ENCODE assay signal across 7 cellular contexts in genomic region chr3:113231827-113232253, GRCh38. TPM values are rescaled to one million over a fixed set of nuclear protein-coding genes. Genes with fewer than 3 reads are reported as not detected.
DNase-seq lines count a peak whose midpoint lies in the region; ATAC-seq and TF ChIP-seq lines count a peak whose summit lies in the region.

No MANE protein-coding gene starts in this region.

- ATAC-seq in HG02623 (IDR thresholded peaks at IDR 0.05; ENCODE audit: unreplicated experiment) (no peak), GM21423 (IDR thresholded peaks at IDR 0.05; ENCODE audit: unreplicated experiment) (no peak)

- peak overlapping the region; percentile 43 for H3K4me3 Mint-ChIP-seq in HFFc6

- intact Hi-C loops in esophagus muscularis mucosa (cut with DNase I) = no loop called here

- H3K9me3 ChIP-seq in esophagus muscularis mucosa (no peaks in the 10 kb centered on the region), smooth muscle cell (replicated peaks; ENCODE audit: low read depth) (no peaks in the 10 kb centered on the region)

- H3K4me2 ChIP-seq in smooth muscle cell = peak overlapping the region; percentile 49

- WGBS in esophagus muscularis mucosa = 19% methylated on average over 1 of the region's 1 CpG
- WGBS in smooth muscle cell (ENCODE audit: low lambda C conversion rate) = 53% methylated on average over 1 of the region's 1 CpG

- H3K27ac Mint-ChIP-seq in HFFc6 = peak overlapping the region; percentile 95

- peaks cover 5% of the 10 kb centered on the region for H3K36me3 Mint-ChIP-seq in HFFc6 (ENCODE audit: low read depth)

- H3K27me3 Mint-ChIP-seq in HFFc6 (ENCODE audit: insufficient read depth) = no peaks in the 10 kb centered on the region; the same call in 1 of the 2 replicates

- TF ChIP-seq POLR2A in esophagus muscularis mucosa (IDR thresholded peaks at IDR 0.05; ENCODE audit: low read depth) = no peak

- DNase-seq in HFFc6 (peak; percentile 84), NCI-H510A (lab: John Stamatoyannopoulos, UW) (peak; percentile 48), esophagus muscularis mucosa (ENCODE audit: extremely low spot score) (no peak), smooth muscle cell (lab: John Stamatoyannopoulos, UW; ENCODE audit: unreplicated experiment) (no peak), MV-4-11 (lab: John Stamatoyannopoulos, UW) (no peak)

- peaks cover 18% of the 10 kb centered on the region for H3F3A ChIP-seq in smooth muscle cell (ENCODE audit: low read depth)

- peaks cover 54% of the 10 kb centered on the region for H3K4me1 Mint-ChIP-seq in HFFc6 (ENCODE audit: low read depth)

- peak overlapping the region; percentile 34 to 62 (median 52) for H3K27ac ChIP-seq in esophagus muscularis mucosa (replicated peaks in 1 of 4)
- peak overlapping the region; percentile 99 for H3K27ac ChIP-seq in smooth muscle cell (ENCODE audit: low read depth)

- H4K20me1 ChIP-seq in smooth muscle cell (ENCODE audit: low read depth) = peaks cover 17% of the 10 kb centered on the region

- TF ChIP-seq CTCF in HFFc6 (IDR thresholded peaks at IDR 0.05) (no peak), esophagus muscularis mucosa (IDR thresholded peaks at IDR 0.05) (no peak), smooth muscle cell (IDR thresholded peaks at IDR 0.05; ENCODE audit: borderline replicate concordance, insufficient read depth, poor library complexity, severe bottlenecking) (no peak)

- TF ChIP-seq EP300 in esophagus muscularis mucosa (IDR thresholded peaks at IDR 0.05) = no peak

- H3K4me1 ChIP-seq in esophagus muscularis mucosa (peaks cover 14 to 83% (median 82%) of the 10 kb centered on the region in 4 donors), smooth muscle cell (ENCODE audit: low read depth) (peaks cover 44% of the 10 kb centered on the region)

- H3K9ac ChIP-seq in smooth muscle cell (ENCODE audit: low read depth) = peak overlapping the region; percentile 88

- H3K36me3 ChIP-seq in esophagus muscularis mucosa (no peaks in the 10 kb centered on the region), smooth muscle cell (ENCODE audit: low read depth) (no peaks in the 10 kb centered on the region)

- H2AFZ ChIP-seq in smooth muscle cell (ENCODE audit: low read depth) = no peak overlapping the region

- H3K4me3 ChIP-seq in esophagus muscularis mucosa = no peak overlapping the region
- H3K4me3 ChIP-seq in smooth muscle cell = no peak overlapping the region

- H3K27me3 ChIP-seq in esophagus muscularis mucosa (no peaks in the 10 kb centered on the region), smooth muscle cell (ENCODE audit: low read depth) (no peaks in the 10 kb centered on the region)

- H3K79me2 ChIP-seq in smooth muscle cell (ENCODE audit: low read depth) = no peaks in the 10 kb centered on the region

- H3K9me3 Mint-ChIP-seq in HFFc6 = no peaks in the 10 kb centered on the region

RNA-seq across cellular contexts. Expression of gene BOC, which starts 20.5 kb away (rescaled TPM):
- 10 to 100 TPM in 4 of 6 experiments, 1 to 10 TPM in 2; 7.0 to 15.1 (median 13.2) TPM for total RNA-seq in HFFc6 (2021; fragmentation: NEBNext Ultra II Directional; extraction: Animal tissue kit (Norgen Biotek cat#: 25700))
- total RNA-seq in esophagus muscularis mucosa (100 to 1,000 TPM in 1 of 4 donors, 10 to 100 TPM in 3; 87.2 to 119 (median 90.8) TPM), smooth muscle cell (16.7 and 19.5 TPM in 2 replicates)
- 31.2 and 31.4 TPM in 2 replicates for polyA plus RNA-seq in smooth muscle cell

Comparison
In these comparisons a context has a peak if more than half of its experiments do, and no peak if none do; other contexts are left out.
1. DNase-seq: peak in HFFc6 (single experiment) and NCI-H510A (single experiment); none in esophagus muscularis mucosa (single experiment), smooth muscle cell (single experiment) and MV-4-11 (single experiment).